1 cellular context compared by ENCODE assay signal in the genomic region with DNA sequence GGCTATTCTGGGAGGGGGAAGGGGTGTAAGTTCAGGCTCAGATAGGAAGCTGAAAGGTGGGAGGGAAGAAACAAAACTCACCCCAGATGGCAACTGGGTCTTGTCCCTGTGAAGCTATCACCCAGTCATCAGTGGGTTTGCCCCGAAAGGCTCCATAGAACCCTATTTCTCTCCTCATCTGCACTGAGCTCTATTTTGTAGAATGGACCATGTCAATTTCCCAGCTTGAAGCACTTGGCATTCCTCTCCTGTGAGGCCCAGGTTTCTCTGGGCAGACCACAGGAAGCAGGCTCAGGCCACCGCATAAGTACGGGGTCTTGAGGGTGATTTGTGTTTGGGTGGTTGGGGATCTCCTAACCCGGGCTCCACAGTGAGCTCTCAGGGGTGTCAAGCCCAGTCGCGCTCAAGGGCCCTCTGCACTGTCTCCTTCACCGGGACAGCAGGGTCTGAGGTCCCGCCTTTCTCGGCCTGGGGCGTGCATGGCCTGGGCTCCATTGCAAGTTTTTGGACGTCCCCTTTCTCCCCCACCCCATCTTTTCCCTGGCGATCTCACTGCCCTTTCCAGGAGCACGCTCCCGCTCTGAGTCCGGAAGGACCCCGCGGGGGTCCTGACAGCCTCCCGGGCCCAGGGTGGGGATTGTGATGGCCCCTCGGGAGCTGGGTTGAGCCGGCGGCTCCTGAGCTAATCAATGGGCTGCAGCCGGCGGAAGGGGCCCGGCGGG.
TF ChIP-seq lines count a peak whose summit lies in the region.

No MANE protein-coding gene starts in this region.

TF ChIP-seq in endothelial cell of umbilical vein, 7 proteins besides CTCF, POLR2A, EP300 and RAD21:
- no peak for TF ChIP-seq GATA2 (IDR thresholded peaks at IDR 0.05; ENCODE audit: insufficient read depth, insufficient read length, low read depth, low read length)
